1 cellular context compared by ENCODE assay signal in genomic region chr22:41305646-41306045, GRCh38.
TF ChIP-seq lines count a peak whose summit lies in the region.

No MANE protein-coding gene starts in this region.

TF ChIP-seq in endothelial cell of umbilical vein, 7 proteins besides CTCF, POLR2A, EP300 and RAD21:
- peak; percentile 48 for TF ChIP-seq POLR2AphosphoS5 (IDR thresholded peaks at IDR 0.05; ENCODE audit: insufficient read depth, low read depth, low read length)
- peak; percentile 88 for TF ChIP-seq FOS (IDR thresholded peaks at IDR 0.05; ENCODE audit: borderline replicate concordance, insufficient read depth, low read length)
- TF ChIP-seq MYC (IDR thresholded peaks at IDR 0.05; ENCODE audit: low read depth, low read length) = no peak
- TF ChIP-seq JUN (IDR thresholded peaks at IDR 0.05; ENCODE audit: borderline replicate concordance, insufficient read depth, insufficient read length, low read depth) = peak; percentile 63
